In the genomic region with DNA sequence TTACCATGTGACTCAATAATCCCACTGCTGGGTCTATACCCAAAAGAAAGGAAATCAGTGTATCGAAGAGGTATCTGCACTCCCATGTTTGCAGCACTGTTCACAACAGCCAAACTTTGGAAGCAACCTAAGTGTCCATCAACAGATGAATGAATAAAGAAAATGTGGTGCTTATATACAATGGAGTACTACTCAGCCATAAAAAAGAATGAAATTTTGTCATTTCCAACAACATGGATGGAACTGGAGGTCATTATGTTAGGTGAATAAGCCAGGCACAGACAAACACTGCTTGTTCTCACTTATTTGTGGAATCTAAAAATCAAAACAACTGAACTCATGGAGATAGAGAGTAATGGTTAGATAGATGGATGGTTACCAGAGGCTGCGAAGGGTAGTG, we compare ENCODE assay signal across 35 cellular contexts.
DNase-seq lines count a peak whose midpoint lies in the region; ATAC-seq, FAIRE-seq and TF ChIP-seq lines count a peak whose summit lies in the region.
"Had no signal": no experiment of that assay in that cellular context is flagged by ENCODE, and none has a peak within 500 bp of the region (broad histone marks: within the 10 kb centered on the region; RNA-seq: fewer than 3 reads in every experiment).

No MANE protein-coding gene starts in this region.

- no peaks in the 10 kb centered on the region for H4K20me1 ChIP-seq in K562 (replicated peaks; ENCODE audit: control insufficient read depth, insufficient read depth, low read length)
- H4K20me1 ChIP-seq: BLaER1; BLaER1 treated with 17β-estradiol and CSF1 and Interleukin-3, amounts not matched to agents 10 nM and 100 nM had no signal

- no peaks in the 10 kb centered on the region for H3K9me1 ChIP-seq in K562 (ENCODE audit: control insufficient read depth, insufficient read depth, low read length)

- intact Hi-C loops in K562 (cut with micrococcal nuclease): no loop called here

- in situ Hi-C loops in K562 (cut with MboI): no loop called here

- no peak for TF ChIP-seq POLR2A in K562 (conservative IDR thresholded peaks at IDR 0.05)

- whole genome bisulfite sequencing in K562 (ENCODE audit: insufficient coverage, low coverage, missing lambda C conversion rate): 96% methylated on average over 2 of the region's 2 CpGs

- H3K9ac ChIP-seq in K562 (ENCODE audit: insufficient read depth in 1 of 2, low read depth in 2 of 2, low read length in 2 of 2): no peak overlapping the region
- H3K9ac ChIP-seq: BLaER1; BLaER1 treated with 17β-estradiol and CSF1 and Interleukin-3, amounts not matched to agents 10 nM and 100 nM had no signal

- TF ChIP-seq EP300 in K562 (IDR thresholded peaks at IDR 0.05; ENCODE audit: low read length): no peak

- no peak overlapping the region for H3K27ac Mint-ChIP-seq in natural killer cell treated with Interleukin-12 subunit alpha and Interleukin-12 subunit beta and Interleukin-15 and Interleukin-18, amount 100 ng/mL, for 72 hours
- H3K27ac Mint-ChIP-seq: B cell; CD4-positive, alpha-beta memory T cell; CD4-positive, alpha-beta T cell; CD4-positive, CD25-positive, alpha-beta regulatory T cell; CD8-positive, alpha-beta T cell had no signal

- H3K9me3 ChIP-seq in HEK293 (ENCODE audit: control insufficient read depth, insufficient read depth, low read depth, low read length) (no peaks in the 10 kb centered on the region), K562 (replicated peaks; ENCODE audit: control insufficient read depth, insufficient read depth, low read depth, low read length) (no peaks in the 10 kb centered on the region)
- H3K9me3 ChIP-seq: A549, BE2C, Caco-2 had no signal

- no peak for TF ChIP-seq CTCF in HEK293 (tag by site-specific recombination; IDR thresholded peaks at IDR 0.05)
- no peak for TF ChIP-seq CTCF in K562 (IDR thresholded peaks at IDR 0.05 in 2 of 3, conservative IDR thresholded peaks at IDR 0.05 in 1 of 3; ENCODE audit: insufficient read depth in 2 of 3, low read depth in 1 of 3, low read length in 3 of 3)

- H3K9me3 Mint-ChIP-seq in natural killer cell treated with Interleukin-12 subunit alpha and Interleukin-12 subunit beta and Interleukin-15 and Interleukin-18, amount 100 ng/mL, for 72 hours: no peaks in the 10 kb centered on the region
- H3K9me3 Mint-ChIP-seq: CD4-positive, alpha-beta memory T cell; CD4-positive, alpha-beta T cell; CD4-positive, CD25-positive, alpha-beta regulatory T cell; CD8-positive, alpha-beta memory T cell; CD8-positive, alpha-beta T cell had no signal

- ATAC-seq in K562: no peak
- no peak for ATAC-seq in natural killer cell treated with Interleukin-12 subunit alpha and Interleukin-12 subunit beta and Interleukin-15 and Interleukin-18, amount 100 ng/mL, for 72 hours
- no peak for ATAC-seq in GM18511 (IDR thresholded peaks at IDR 0.05; ENCODE audit: unreplicated experiment)
- ATAC-seq: A549; CD8-positive, alpha-beta T cell had no signal

- DNase-seq in GM18507 (ENCODE audit: extremely low spot score, insufficient read length, low read depth) (no peak), K562 (ENCODE audit: extremely low read depth in 1 of 4, low spot score in 3 of 4) (no peak), OCI-M2 (lab: John Stamatoyannopoulos, UW; ENCODE audit: unreplicated experiment) (no peak)
- no peak for DNase-seq in natural killer cell treated with Interleukin-12 subunit alpha and Interleukin-12 subunit beta and Interleukin-15 and Interleukin-18, amount 100 ng/mL, for 72 hours (ENCODE audit: low spot score)
- DNase-seq: 8988T; ACHN; AML-193; BE2C; C1 segment of cervical spinal cord; Caco-2; Calu3; CD4-positive, alpha-beta memory T cell; CD4-positive, alpha-beta T cell; CD4-positive, CD25-positive, alpha-beta regulatory T cell; CD8-positive, alpha-beta memory T cell; CD8-positive, alpha-beta T cell; COR-L47; DMS 273 treated with DMSO at 0.1 percent for 48 hours; DMS153; DMS53; DMS79; DMS79 treated with DMSO at 0.1 percent for 48 hours; DND-41; EL had no signal

- no peaks in the 10 kb centered on the region for H3K27me3 ChIP-seq in K562 (ENCODE audit: control insufficient read depth in 2 of 2, insufficient read depth in 2 of 2, low read length in 2 of 2)
- H3K27me3 ChIP-seq: BE2C; BLaER1; BLaER1 treated with 17β-estradiol and CSF1 and Interleukin-3, amounts not matched to agents 10 nM and 100 nM had no signal

- H3K27me3 Mint-ChIP-seq in natural killer cell treated with Interleukin-12 subunit alpha and Interleukin-12 subunit beta and Interleukin-15 and Interleukin-18, amount 100 ng/mL, for 72 hours: no peaks in the 10 kb centered on the region
- H3K27me3 Mint-ChIP-seq: B cell; CD4-positive, alpha-beta memory T cell; CD4-positive, alpha-beta T cell; CD4-positive, CD25-positive, alpha-beta regulatory T cell; CD8-positive, alpha-beta memory T cell had no signal

- peaks cover 11% of the 10 kb centered on the region for H3K36me3 Mint-ChIP-seq in natural killer cell treated with Interleukin-12 subunit alpha and Interleukin-12 subunit beta and Interleukin-15 and Interleukin-18, amount 100 ng/mL, for 72 hours

- no peak overlapping the region for H3K4me3 Mint-ChIP-seq in natural killer cell treated with Interleukin-12 subunit alpha and Interleukin-12 subunit beta and Interleukin-15 and Interleukin-18, amount 100 ng/mL, for 72 hours
- H3K4me3 Mint-ChIP-seq: B cell; CD14-positive monocyte; CD4-positive, alpha-beta memory T cell; CD4-positive, alpha-beta T cell; CD4-positive, CD25-positive, alpha-beta regulatory T cell; CD8-positive, alpha-beta memory T cell; CD8-positive, alpha-beta T cell had no signal

- H3K79me2 ChIP-seq in K562 (ENCODE audit: control insufficient read depth, insufficient read depth, low read length): no peaks in the 10 kb centered on the region

- no peak overlapping the region for H2AFZ ChIP-seq in K562 (ENCODE audit: low read depth, low read length)

- H3K36me3 ChIP-seq in HEK293 (ENCODE audit: control insufficient read depth in 2 of 2, insufficient read depth in 1 of 2, low read length in 2 of 2) (peaks cover 4 to 27% of the 10 kb centered on the region in 2 experiments), K562 (ENCODE audit: control insufficient read depth, insufficient read depth, low read length) (peaks cover 19% of the 10 kb centered on the region; the same call in 2 of the 3 replicates)
- H3K36me3 ChIP-seq: BE2C had no signal

- peaks cover 0 to 2% of the 10 kb centered on the region in 2 donors for H3K4me1 Mint-ChIP-seq in natural killer cell treated with Interleukin-12 subunit alpha and Interleukin-12 subunit beta and Interleukin-15 and Interleukin-18, amount 100 ng/mL, for 72 hours (ENCODE audit: low read depth in 2 of 2)
- H3K4me1 Mint-ChIP-seq: B cell, CD14-positive monocyte had no signal

- POLR2A ChIA-PET in HEK293 (lab: Yijun Ruan, JAX) (no interaction called here), K562 (lab: Yijun Ruan, JAX) (no interaction called here)

- no peak for TF ChIP-seq RAD21 in K562 (CRISPR knock-in tag; conservative IDR thresholded peaks at IDR 0.05 in 1 of 2, IDR thresholded peaks at IDR 0.05 in 1 of 2)

- no peak overlapping the region for H3K27ac ChIP-seq in HEK293 (ENCODE audit: extremely low read depth, low read depth, low read length)
- H3K27ac ChIP-seq in K562 (ENCODE audit: extremely low read depth, low read depth, low read length): no peak overlapping the region
- H3K27ac ChIP-seq: 22Rv1; A549; BLaER1; BLaER1 treated with 17β-estradiol and CSF1 and Interleukin-3, amounts not matched to agents 10 nM and 100 nM; C4-2B had no signal

- FAIRE-seq in GM18507 (lab: Jason Lieb, UNC) (peak; percentile 56), K562 (lab: Jason Lieb, UNC) (no peak)
- FAIRE-seq: A204.1, A549, D721Med had no signal

- H3K4me1 ChIP-seq in HEK293 (ENCODE audit: control insufficient read depth, insufficient read depth, low read length) (no peaks in the 10 kb centered on the region; the same call in 1 of the 2 replicates), K562 (replicated peaks in 1 of 2; ENCODE audit: control insufficient read depth in 2 of 2, insufficient read depth in 2 of 2, low read length in 2 of 2) (no peaks in the 10 kb centered on the region)
- H3K4me1 ChIP-seq: A549; BE2C; BLaER1; BLaER1 treated with 17β-estradiol and CSF1 and Interleukin-3, amounts not matched to agents 10 nM and 100 nM had no signal

- H3K4me3 ChIP-seq in HEK293 (ENCODE audit: low read depth, low read length): no peak overlapping the region
- H3K4me3 ChIP-seq in K562: no peak overlapping the region
- H3K4me3 ChIP-seq: A549; BLaER1; BLaER1 treated with 17β-estradiol and CSF1 and Interleukin-3, amounts not matched to agents 10 nM and 100 nM had no signal

- BruUV-seq in K562 (replicated peaks; lab: Mats Ljungman, UMichigan): no TSS peak

- no peak overlapping the region for H3K4me2 ChIP-seq in K562 (ENCODE audit: insufficient read depth, low read length)
- H3K4me2 ChIP-seq: A549; BLaER1; BLaER1 treated with 17β-estradiol and CSF1 and Interleukin-3, amounts not matched to agents 10 nM and 100 nM had no signal

- CTCF ChIA-PET in HEK293 (lab: Yijun Ruan, JAX): no interaction called here
- CTCF ChIA-PET in K562 (lab: Yijun Ruan, JAX; ENCODE audit: low intra/inter-chr PET ratio): no interaction called here

TF ChIP-seq in HEK293, 187 proteins besides CTCF, POLR2A, EP300 and RAD21:
- TF ChIP-seq ZNF146 (tag by site-specific recombination; IDR thresholded peaks at IDR 0.05) (peak; percentile 93), ZNF133 (tag by site-specific recombination; IDR thresholded peaks at IDR 0.05) (no peak)

TF ChIP-seq in K562, 482 proteins besides CTCF, POLR2A, EP300 and RAD21:
- TF ChIP-seq RBM25 (IDR thresholded peaks at IDR 0.05; ENCODE audit: low read depth, low read length, severe bottlenecking): peak; percentile 35
- no peak for TF ChIP-seq ZNF431 (CRISPR knock-in tag; IDR thresholded peaks at IDR 0.05)
- TF ChIP-seq RUNX1 (IDR thresholded peaks at IDR 0.05; ENCODE audit: low read depth): no peak
- no peak for TF ChIP-seq NELFE (IDR thresholded peaks at IDR 0.05; ENCODE audit: insufficient read depth, insufficient read length)
- TF ChIP-seq LARP7 (IDR thresholded peaks at IDR 0.05): no peak
- TF ChIP-seq ZNF785 (CRISPR knock-in tag; IDR thresholded peaks at IDR 0.05): no peak
- peak; percentile 69 for TF ChIP-seq ZNF146 (CRISPR knock-in tag; IDR thresholded peaks at IDR 0.05; ENCODE audit: unreplicated experiment)
- TF ChIP-seq ZNF224 (CRISPR knock-in tag; IDR thresholded peaks at IDR 0.05): no peak
- no peak for TF ChIP-seq DLX4 (CRISPR knock-in tag; IDR thresholded peaks at IDR 0.05)
- TF ChIP-seq ZNF354B (CRISPR knock-in tag; IDR thresholded peaks at IDR 0.05): no peak
